Comparison of ENCODE assay signal across 21 cellular contexts in the genomic region with DNA sequence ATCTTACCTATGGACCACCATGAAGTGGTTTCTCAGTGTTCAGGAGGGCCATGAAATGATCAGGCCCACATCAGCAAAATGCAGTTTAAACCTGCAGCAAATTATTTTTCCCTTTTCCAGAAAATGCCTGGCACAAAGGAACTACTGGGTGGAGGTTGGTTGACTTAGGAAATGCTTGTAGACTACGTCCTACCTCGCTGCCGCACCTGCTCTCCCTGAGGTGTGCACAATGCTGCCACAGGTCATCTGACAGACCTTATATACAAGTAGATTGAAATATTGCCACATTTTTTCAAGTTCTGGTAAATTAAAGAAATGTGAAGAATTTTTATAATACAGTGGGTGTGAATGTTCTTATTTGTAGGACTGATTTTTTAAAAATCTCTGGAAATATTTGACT.
"Had no signal": no experiment of that assay in that cellular context is flagged by ENCODE, and none has a peak within 500 bp of the region (broad histone marks: within the 10 kb centered on the region; RNA-seq: fewer than 3 reads in every experiment).

No MANE protein-coding gene starts in this region.

- DNase-seq: KBM-7, MV-4-11, NCI-H1048, NCI-H1105, NCI-H1417, NCI-H1436 treated with DMSO at 0.1 percent for 48 hours, NCI-H1694, NCI-H187 treated with DMSO at 0.1 percent for 48 hours, NCI-H2029 treated with DMSO at 0.1 percent for 48 hours, NCI-H2171 treated with DMSO at 0.1 percent for 48 hours, NCI-H345, NCI-H446 treated with DMSO at 0.1 percent for 48 hours, NCI-H510A treated with DMSO at 0.1 percent for 48 hours, NCI-H774, PC-3, SHP77, SK-N-SH, SW 1271 had no signal

- H3K9me3 ChIP-seq: SK-N-SH had no signal

- H3K27ac ChIP-seq: HL-60, RWPE1 had no signal

- ATAC-seq: Panc1, PC-3 had no signal
